In genomic region chr6:157531169-157531985, GRCh38 we compare ENCODE assay signal across 1 cellular context.
A peak's percentile ranks its signal among the peaks of the same experiment; 100 is the strongest.
TF ChIP-seq lines count a peak whose summit lies in the region.

No MANE protein-coding gene starts in this region.

TF ChIP-seq in HepG2, 621 proteins besides CTCF, POLR2A, EP300 and RAD21 (continued from another document and continues in another):
- TF ChIP-seq BCLAF1 (IDR thresholded peaks at IDR 0.05) (no peak), CREM (IDR thresholded peaks at IDR 0.05) (peak; percentile 91), CREM (CRISPR knock-in tag; IDR thresholded peaks at IDR 0.05) (no peak), ZMYM4 (CRISPR knock-in tag; IDR thresholded peaks at IDR 0.05) (peak; percentile 97), HNRNPL (IDR thresholded peaks at IDR 0.05; ENCODE audit: low read depth, low read length) (peak; percentile 86), ZFP1 (CRISPR knock-in tag; IDR thresholded peaks at IDR 0.05) (0 out of 2 replicates have a peak, but pooled peaks have one; percentile 78), GTF3A (CRISPR knock-in tag; conservative IDR thresholded peaks at IDR 0.05) (peak; percentile 88; the same call in 1 of the 2 replicates), NFIB (CRISPR knock-in tag; IDR thresholded peaks at IDR 0.05; ENCODE audit: borderline replicate concordance) (no peak), ZNF367 (CRISPR knock-in tag; IDR thresholded peaks at IDR 0.05; ENCODE audit: borderline replicate concordance) (0 out of 2 replicates have a peak, but pooled peaks have one; percentile 75), REXO4 (CRISPR knock-in tag; IDR thresholded peaks at IDR 0.05; ENCODE audit: borderline replicate concordance) (0 out of 2 replicates have a peak, but pooled peaks have one; percentile 74), TMF1 (CRISPR knock-in tag; IDR thresholded peaks at IDR 0.05; ENCODE audit: low read depth) (peak; percentile 39), ZNF740 (CRISPR knock-in tag; IDR thresholded peaks at IDR 0.05) (peak; percentile 89), ATF5 (CRISPR knock-in tag; IDR thresholded peaks at IDR 0.05; ENCODE audit: low read depth) (peak; percentile 96), ZFP90 (CRISPR knock-in tag; IDR thresholded peaks at IDR 0.05; ENCODE audit: borderline replicate concordance) (peak; percentile 73), ZNF296 (CRISPR knock-in tag; conservative IDR thresholded peaks at IDR 0.05) (peak; percentile 12; the same call in 1 of the 2 replicates), RFXAP (CRISPR knock-in tag; IDR thresholded peaks at IDR 0.05; ENCODE audit: borderline replicate concordance) (peak; percentile 94; the same call in 1 of the 2 replicates), STAG1 (CRISPR knock-in tag; IDR thresholded peaks at IDR 0.05) (peak; percentile 52), PAWR (CRISPR knock-in tag; IDR thresholded peaks at IDR 0.05; ENCODE audit: borderline replicate concordance) (peak; percentile 99; the same call in 1 of the 2 replicates), ZHX1 (CRISPR knock-in tag; IDR thresholded peaks at IDR 0.05; ENCODE audit: low read depth) (peak; percentile 86), TBP (CRISPR knock-in tag; IDR thresholded peaks at IDR 0.05) (no peak), DPF2 (CRISPR knock-in tag; IDR thresholded peaks at IDR 0.05; ENCODE audit: borderline replicate concordance, low read depth) (peak; percentile 94), PPARG (CRISPR knock-in tag; conservative IDR thresholded peaks at IDR 0.05) (peak; percentile 88), ZFP36 (IDR thresholded peaks at IDR 0.05; ENCODE audit: borderline replicate concordance, low read depth, low read length, partially characterized antibody) (peak; percentile 23), ZBTB40 (IDR thresholded peaks at IDR 0.05) (no peak), ZBTB40 (CRISPR knock-in tag; IDR thresholded peaks at IDR 0.05) (peak; percentile 92), POGK (CRISPR knock-in tag; conservative IDR thresholded peaks at IDR 0.05) (peak; percentile 93), SNRNP70 (IDR thresholded peaks at IDR 0.05; ENCODE audit: low read depth, low read length) (no peak), ZNF207 (IDR thresholded peaks at IDR 0.05; ENCODE audit: borderline replicate concordance) (no peak), KDM2A (CRISPR knock-in tag; IDR thresholded peaks at IDR 0.05; ENCODE audit: borderline replicate concordance, low read depth) (peak; percentile 91), PLSCR1 (CRISPR knock-in tag; IDR thresholded peaks at IDR 0.05; ENCODE audit: borderline replicate concordance) (peak; percentile 19; the same call in 1 of the 2 replicates), ZNF354B (CRISPR knock-in tag; IDR thresholded peaks at IDR 0.05) (no peak; the same call in 1 of the 2 replicates), E2F2 (CRISPR knock-in tag; IDR thresholded peaks at IDR 0.05; ENCODE audit: borderline replicate concordance) (no peak; the same call in 1 of the 2 replicates), ZNF33B (CRISPR knock-in tag; IDR thresholded peaks at IDR 0.05) (peak; percentile 96), ZNF616 (CRISPR knock-in tag; IDR thresholded peaks at IDR 0.05; ENCODE audit: low read depth) (peak; percentile 50), GLI4 (CRISPR knock-in tag; IDR thresholded peaks at IDR 0.05; ENCODE audit: borderline replicate concordance) (peak; percentile 93; the same call in 1 of the 2 replicates), ZNF773 (CRISPR knock-in tag; IDR thresholded peaks at IDR 0.05; ENCODE audit: borderline replicate concordance) (peak; percentile 32), KDM3A (CRISPR knock-in tag; IDR thresholded peaks at IDR 0.05; ENCODE audit: low read depth) (peak; percentile 98), SIX1 (CRISPR knock-in tag; IDR thresholded peaks at IDR 0.05; ENCODE audit: borderline replicate concordance) (peak; percentile 97), RCOR2 (CRISPR knock-in tag; IDR thresholded peaks at IDR 0.05) (peak; percentile 96), ZNF543 (CRISPR knock-in tag; IDR thresholded peaks at IDR 0.05) (peak; percentile 96), FOXP1 (IDR thresholded peaks at IDR 0.05) (peak; percentile 83), FOXP1 (CRISPR knock-in tag; IDR thresholded peaks at IDR 0.05) (peak; percentile 98), ZNF530 (CRISPR knock-in tag; IDR thresholded peaks at IDR 0.05; ENCODE audit: low read depth) (0 out of 2 replicates have a peak, but pooled peaks have one; percentile 64), RFX5 (IDR thresholded peaks at IDR 0.05; ENCODE audit: low read depth, low read length) (peak; percentile 56; the same call in 1 of the 2 replicates), ZNF883 (CRISPR knock-in tag; IDR thresholded peaks at IDR 0.05; ENCODE audit: not compliant biosample characterization) (peak; percentile 97), ZSCAN20 (CRISPR knock-in tag; IDR thresholded peaks at IDR 0.05; ENCODE audit: borderline replicate concordance) (no peak; the same call in 1 of the 2 replicates)
